17 cellular contexts compared by ENCODE assay signal in the genomic region with DNA sequence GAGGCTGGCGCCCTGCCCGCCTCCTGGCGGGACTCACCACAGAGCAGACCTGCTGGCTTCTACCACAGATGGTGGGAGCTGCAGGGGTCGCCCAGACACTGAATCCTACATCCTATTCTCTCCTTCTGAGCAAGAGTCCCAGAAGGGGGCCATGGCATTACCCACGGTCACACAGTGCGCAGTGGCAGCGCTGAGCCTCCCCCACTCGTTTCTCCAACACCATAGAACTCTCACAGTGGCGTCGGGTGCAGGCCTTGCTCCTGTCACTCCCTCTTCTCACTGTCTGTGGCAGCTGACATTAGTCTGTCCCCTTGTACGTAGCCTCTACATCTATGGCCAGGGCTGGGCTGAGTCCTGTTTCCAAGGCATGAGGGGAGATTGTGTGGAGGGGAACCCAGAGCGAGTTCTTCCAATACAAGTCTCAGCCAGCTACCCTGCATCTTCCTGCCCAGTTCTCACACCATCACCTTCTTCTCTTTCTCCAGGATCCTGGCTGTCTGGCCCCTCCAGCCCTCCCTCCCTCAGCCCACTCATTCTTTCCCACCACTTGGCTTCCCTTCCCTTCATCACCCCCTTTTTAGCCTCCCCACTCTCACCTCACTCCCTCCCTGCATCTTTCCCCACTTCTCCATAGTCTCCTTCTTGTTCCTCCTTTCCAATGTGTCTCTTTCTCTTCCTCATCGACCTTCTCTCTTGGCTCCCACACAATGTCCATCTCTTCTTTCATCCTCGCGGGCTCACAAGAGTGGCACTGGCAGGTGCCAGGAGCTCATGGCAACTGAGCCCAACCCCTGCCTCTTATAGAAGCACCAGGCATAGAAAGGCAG. TPM values are rescaled to one million over a fixed set of nuclear protein-coding genes. Genes with fewer than 3 reads are reported as not detected.
A peak's percentile ranks its signal among the peaks of the same experiment; 100 is the strongest.
DNase-seq lines count a peak whose midpoint lies in the region; ATAC-seq, FAIRE-seq and TF ChIP-seq lines count a peak whose summit lies in the region.
"Had no signal": no experiment of that assay in that cellular context is flagged by ENCODE, and none has a peak within 500 bp of the region (broad histone marks: within the 10 kb centered on the region; RNA-seq: fewer than 3 reads in every experiment).

No MANE protein-coding gene starts in this region.

- no peak overlapping the region for H4K5ac ChIP-seq in mesendoderm (ENCODE audit: low read length)

- peaks cover 26 to 49% of the 10 kb centered on the region in 2 experiments for H3K4me1 ChIP-seq in K562 (replicated peaks in 1 of 2; ENCODE audit: control insufficient read depth in 2 of 2, insufficient read depth in 2 of 2, low read length in 2 of 2)
- peaks cover 40% of the 10 kb centered on the region for H3K4me1 ChIP-seq in psoas muscle
- no peaks in the 10 kb centered on the region for H3K4me1 ChIP-seq in mesendoderm (ENCODE audit: control insufficient read depth, low read depth, low read length)

- H2BK5ac ChIP-seq in mesendoderm (ENCODE audit: low read length) = no peak overlapping the region

- no peak for TF ChIP-seq EP300 in K562 (IDR thresholded peaks at IDR 0.05; ENCODE audit: low read length)

- H3K4me1 Mint-ChIP-seq in T-helper 2 cell treated with Interferon-gamma antibody and Interleukin-4, amounts not matched to agents 5 μg/mL and 100 μg/mL, for 36 hours (ENCODE audit: low read depth) = peaks cover 37% of the 10 kb centered on the region

- H3K4me3 Mint-ChIP-seq in T-helper 2 cell treated with Interferon-gamma antibody and Interleukin-4, amounts not matched to agents 5 μg/mL and 100 μg/mL, for 36 hours = no peak overlapping the region
- H3K4me3 Mint-ChIP-seq: dendritic cell treated with granulocyte-macrophage colony-stimulating factor and Interleukin-4, amounts not matched to agents 40 ng/mL and 50 ng/mL, for 4 days had no signal

- no peak overlapping the region for H2AK5ac ChIP-seq in mesendoderm (ENCODE audit: low read length)

- WGBS in K562 (ENCODE audit: insufficient coverage, low coverage, missing lambda C conversion rate) = 86% methylated on average over 11 of the region's 15 CpGs
- 66 to 75% (median 67%) methylated on average over 15 of the region's 15 CpGs for WGBS in psoas muscle, 3 donors
- no CpG with 5 or more reads among the region's 15 CpGs for WGBS in mesendoderm (ENCODE audit: extremely low coverage, insufficient coverage, low lambda C conversion rate)

- no peak overlapping the region for H2BK120ac ChIP-seq in mesendoderm (ENCODE audit: low read depth, low read length)

- ATAC-seq in K562 (no peak), psoas muscle (no peak), GM21529 (IDR thresholded peaks at IDR 0.05; ENCODE audit: unreplicated experiment) (no peak), GM19395 (IDR thresholded peaks at IDR 0.05; ENCODE audit: unreplicated experiment) (no peak)

- intact Hi-C loops in K562 (cut with micrococcal nuclease) (no loop called here), psoas muscle (cut with DNase I) (loop anchor here in 1 of 2 donors (5.0 kb wide), 2 partner anchors 114 to 134 kb away; a partner anchor contains a TSS)

- H3K4me3 ChIP-seq in K562 (no peak overlapping the region), psoas muscle (no peak overlapping the region), mesendoderm (ENCODE audit: low read length) (no peak overlapping the region)
- H3K4me3 ChIP-seq: transverse colon had no signal

- H3K27ac Mint-ChIP-seq in T-helper 2 cell treated with Interferon-gamma antibody and Interleukin-4, amounts not matched to agents 5 μg/mL and 100 μg/mL, for 36 hours = peak overlapping the region; percentile 7
- H3K27ac Mint-ChIP-seq: dendritic cell treated with granulocyte-macrophage colony-stimulating factor and Interleukin-4, amounts not matched to agents 40 ng/mL and 50 ng/mL, for 4 days had no signal

- no peaks in the 10 kb centered on the region for H3K9me3 Mint-ChIP-seq in T-helper 2 cell treated with Interferon-gamma antibody and Interleukin-4, amounts not matched to agents 5 μg/mL and 100 μg/mL, for 36 hours

- H3K79me1 ChIP-seq in mesendoderm (ENCODE audit: low read length) = peaks cover 17% of the 10 kb centered on the region

- H3K23ac ChIP-seq in mesendoderm (ENCODE audit: low read length) = no peak overlapping the region

- no peak overlapping the region for H4K8ac ChIP-seq in mesendoderm (ENCODE audit: low read depth, low read length)

- H3K36me3 Mint-ChIP-seq in T-helper 2 cell treated with Interferon-gamma antibody and Interleukin-4, amounts not matched to agents 5 μg/mL and 100 μg/mL, for 36 hours (ENCODE audit: low read depth) = peaks cover 74% of the 10 kb centered on the region

- H3K4ac ChIP-seq in mesendoderm (ENCODE audit: low read depth, low read length) = no peak overlapping the region

- H2BK15ac ChIP-seq in mesendoderm (replicated peaks; ENCODE audit: low read depth) = no peak overlapping the region

- no peak for FAIRE-seq in K562 (lab: Jason Lieb, UNC)

- H4K20me1 ChIP-seq in K562 (replicated peaks; ENCODE audit: control insufficient read depth, insufficient read depth, low read length) = peaks cover 12% of the 10 kb centered on the region

- H3K9ac ChIP-seq in K562 (ENCODE audit: insufficient read depth in 1 of 2, low read depth in 2 of 2, low read length in 2 of 2) = peak overlapping the region in 1 of 2 experiments; percentile 39; a peak in 1 of 4 replicates
- no peak overlapping the region for H3K9ac ChIP-seq in mesendoderm (ENCODE audit: low read length)

- BruUV-seq in K562 (replicated peaks; lab: Mats Ljungman, UMichigan) = no TSS peak

- H3K4me2 ChIP-seq in K562 (ENCODE audit: insufficient read depth, low read length) (no peak overlapping the region), mesendoderm (ENCODE audit: low read length) (no peak overlapping the region)

- H3K27me3 ChIP-seq in K562 (ENCODE audit: control insufficient read depth in 2 of 2, insufficient read depth in 2 of 2, low read length in 2 of 2) (no peaks in the 10 kb centered on the region), psoas muscle (ENCODE audit: insufficient read depth in 3 of 3, low read length in 2 of 3) (no peaks in the 10 kb centered on the region), mesendoderm (ENCODE audit: insufficient read depth, low read length, poor library complexity) (no peaks in the 10 kb centered on the region)
- H3K27me3 ChIP-seq: transverse colon had no signal

- no peaks in the 10 kb centered on the region for H3K27me3 Mint-ChIP-seq in T-helper 2 cell treated with Interferon-gamma antibody and Interleukin-4, amounts not matched to agents 5 μg/mL and 100 μg/mL, for 36 hours (ENCODE audit: low read depth)
- H3K27me3 Mint-ChIP-seq: dendritic cell treated with granulocyte-macrophage colony-stimulating factor and Interleukin-4, amounts not matched to agents 40 ng/mL and 50 ng/mL, for 4 days had no signal

- H3K56ac ChIP-seq in mesendoderm (ENCODE audit: low read length) = no peak overlapping the region

- no peak overlapping the region for H2AFZ ChIP-seq in K562 (ENCODE audit: low read depth, low read length)

- peaks cover 4% of the 10 kb centered on the region for H3K9me1 ChIP-seq in K562 (ENCODE audit: control insufficient read depth, insufficient read depth, low read length)

- POLR2A ChIA-PET in K562 (lab: Yijun Ruan, JAX) = interaction anchor here (0.6 to 3.6 kb wide), 19 partner anchors 7 to 286 kb away, joined by 3 to 16 read pairs (median 4); a partner anchor contains a TSS

- no peak overlapping the region for H3K18ac ChIP-seq in mesendoderm (ENCODE audit: low read length)

- peak; percentile 71 for TF ChIP-seq POLR2A in K562 (conservative IDR thresholded peaks at IDR 0.05)

- H3K27ac ChIP-seq in K562 (ENCODE audit: extremely low read depth, low read depth, low read length) (no peak overlapping the region), psoas muscle (peak overlapping the region; percentile 16), mesendoderm (ENCODE audit: low read depth, low read length) (no peak overlapping the region)
- H3K27ac ChIP-seq: transverse colon had no signal

- CTCF ChIA-PET in K562 (lab: Yijun Ruan, JAX; ENCODE audit: low intra/inter-chr PET ratio) = no interaction called here

- in situ Hi-C loops in K562 (cut with MboI) = loop anchor here (5.0 kb wide), 1 partner anchor 114 kb away; no protein-coding TSS in a partner anchor

- H3K79me2 ChIP-seq in K562 (ENCODE audit: control insufficient read depth, insufficient read depth, low read length) (peaks cover 34% of the 10 kb centered on the region), mesendoderm (ENCODE audit: control insufficient read depth, insufficient read depth, low read length) (peaks cover 17% of the 10 kb centered on the region)

- no peak for DNase-seq in T-helper 2 cell treated with Interferon-gamma antibody and Interleukin-4, amounts not matched to agents 5 μg/mL and 100 μg/mL, for 36 hours (ENCODE audit: low spot score)
- DNase-seq in T-helper 2 cell = no peak
- DNase-seq in NCI-H1694 (lab: John Stamatoyannopoulos, UW) = peak; percentile 67
- DNase-seq in K562 (ENCODE audit: extremely low read depth in 1 of 4, low spot score in 3 of 4) = no peak
- DNase-seq in psoas muscle = peak in 1 of 2 donors; percentile 57
- no peak for DNase-seq in mesendoderm
- DNase-seq: activated CD4-positive, alpha-beta T cell treated with anti-CD3 and anti-CD28 coated beads for 48 hours; DMS79; islet precursor cell; NCI-H2029; transverse colon had no signal

- H3K36me3 ChIP-seq in K562 (ENCODE audit: control insufficient read depth, insufficient read depth, low read length) = peaks cover 85% of the 10 kb centered on the region
- H3K36me3 ChIP-seq in psoas muscle (ENCODE audit: insufficient read depth in 1 of 2, low read depth in 1 of 2) = peaks cover 9 to 74% of the 10 kb centered on the region in 2 donors
- H3K36me3 ChIP-seq in mesendoderm (ENCODE audit: control insufficient read depth, insufficient read depth, low read length) = peaks cover 20% of the 10 kb centered on the region

- TF ChIP-seq CTCF in K562 (IDR thresholded peaks at IDR 0.05 in 2 of 3, conservative IDR thresholded peaks at IDR 0.05 in 1 of 3; ENCODE audit: insufficient read depth in 2 of 3, low read depth in 1 of 3, low read length in 3 of 3) = no peak
- TF ChIP-seq CTCF in psoas muscle (IDR thresholded peaks at IDR 0.05) = no peak

- H3K9me3 ChIP-seq in K562 (replicated peaks; ENCODE audit: control insufficient read depth, insufficient read depth, low read depth, low read length) = no peaks in the 10 kb centered on the region
- H3K9me3 ChIP-seq in psoas muscle = no peaks in the 10 kb centered on the region
- H3K9me3 ChIP-seq: transverse colon had no signal

- TF ChIP-seq RAD21 in K562 (CRISPR knock-in tag; conservative IDR thresholded peaks at IDR 0.05 in 1 of 2, IDR thresholded peaks at IDR 0.05 in 1 of 2) = no peak

RNA-seq across cellular contexts. Expression of a gene that starts 5.9 kb away (rescaled TPM):
- total RNA-seq in K562 (2011; cell fraction: chromatin; rRNA removed; ENCODE audit: low replicate concordance) = 89.5 and 158 TPM in 2 replicates
- total RNA-seq in K562 (2011; cell fraction: nucleolus; rRNA removed) = 66.7 and 67.4 TPM in 2 replicates
- total RNA-seq in K562 (2011; cell fraction: nucleoplasm; rRNA removed) = 88.9 and 94.8 TPM in 2 replicates
- total RNA-seq in K562 (2014; rRNA removed) (107 and 113 TPM in 2 replicates), K562 (2014; rRNA removed; fragmentation: Illumina TruSeq; extraction: Trizol) (50.3 and 53.8 TPM in 2 replicates), K562 (2015; rRNA removed; fragmentation: Illumina TruSeq; extraction: Trizol) (85.8 and 86.3 TPM in 2 replicates), K562 (2021) (90.1 and 93.9 TPM in 2 replicates), psoas muscle (10 to 100 TPM; 42.3 to 67.5 (median 49.9) TPM)
- polyA plus RNA-seq in K562 (2011; rRNA removed) (28.5 and 31.4 TPM in 2 replicates), K562 (2014; fragmentation: Illumina TruSeq; extraction: Trizol) (96.5 and 110 TPM in 2 replicates), K562 (2014; fragmentation: Nextera tagmentation; extraction: Ambion mirVana) (1 to 10 TPM; 1.2 to 1.5 TPM), K562 (2014; rRNA removed) (75.8 and 83.6 TPM in 2 replicates), psoas muscle (10 to 100 TPM; 36.0 to 49.4 (median 36.1) TPM)
- 15.1 and 15.4 TPM in 2 replicates for polyA plus RNA-seq in K562 (2011; cell fraction: cytosol; rRNA removed)
- polyA plus RNA-seq in K562 (2011; cell fraction: nucleus; rRNA removed) = 56.9 and 86.7 TPM in 2 replicates
- 61.3 and 68.3 TPM in 2 replicates for polyA plus RNA-seq in K562 (2012)
- polyA minus RNA-seq in K562 (2011; rRNA and poly(A)+ RNA removed) = 30.2 and 35.1 TPM in 2 replicates
- polyA minus RNA-seq in K562 (2011; cell fraction: cytosol; rRNA and poly(A)+ RNA removed) = 21.8 and 22.2 TPM in 2 replicates
- polyA minus RNA-seq in K562 (2011; cell fraction: nucleus; rRNA and poly(A)+ RNA removed) = 34.5 and 53.5 TPM in 2 replicates
- polyA plus RNA-seq in mesendoderm (2013, experiment 1 of 2) = 78.1 TPM
- polyA plus RNA-seq in mesendoderm (2013, experiment 2 of 2) = 78.4 TPM

RNA-seq across cellular contexts. Expression of a gene that starts 13.9 kb away (rescaled TPM):
- 51.6 and 129 TPM in 2 replicates for total RNA-seq in K562 (2011; cell fraction: chromatin; rRNA removed; ENCODE audit: low replicate concordance)
- total RNA-seq in K562 (2011; cell fraction: nucleolus; rRNA removed) = 62.6 and 75.4 TPM in 2 replicates
- total RNA-seq in K562 (2011; cell fraction: nucleoplasm; rRNA removed) = 53.1 and 57.1 TPM in 2 replicates
- total RNA-seq in K562 (2014; rRNA removed) (37.9 and 39.0 TPM in 2 replicates), K562 (2014; rRNA removed; fragmentation: Illumina TruSeq; extraction: Trizol) (22.7 and 23.9 TPM in 2 replicates), K562 (2015; rRNA removed; fragmentation: Illumina TruSeq; extraction: Trizol) (30.5 and 30.9 TPM in 2 replicates), K562 (2021) (56.4 and 66.1 TPM in 2 replicates), psoas muscle (10 to 100 TPM; 25.6 to 42.6 (median 38.8) TPM)
- polyA plus RNA-seq in K562 (2011; rRNA removed) (31.5 and 33.2 TPM in 2 replicates), K562 (2014; fragmentation: Illumina TruSeq; extraction: Trizol) (39.1 and 39.4 TPM in 2 replicates), K562 (2014; fragmentation: Nextera tagmentation; extraction: Ambion mirVana) (under 1 TPM; 0.62 to 0.90 TPM), K562 (2014; rRNA removed) (34.9 and 45.5 TPM in 2 replicates), psoas muscle (10 to 100 TPM; 20.4 to 35.1 (median 21.8) TPM)
- polyA plus RNA-seq in K562 (2011; cell fraction: cytosol; rRNA removed) = 36.0 and 37.1 TPM in 2 replicates
- polyA plus RNA-seq in K562 (2011; cell fraction: nucleus; rRNA removed) = 79.2 and 91.4 TPM in 2 replicates
- polyA plus RNA-seq in K562 (2012) = 32.1 and 40.8 TPM in 2 replicates
- polyA minus RNA-seq in K562 (2011; rRNA and poly(A)+ RNA removed) = 42.8 and 44.3 TPM in 2 replicates
- polyA minus RNA-seq in K562 (2011; cell fraction: cytosol; rRNA and poly(A)+ RNA removed) = 17.8 and 23.8 TPM in 2 replicates
- 35.0 and 46.0 TPM in 2 replicates for polyA minus RNA-seq in K562 (2011; cell fraction: nucleus; rRNA and poly(A)+ RNA removed)
- polyA plus RNA-seq in mesendoderm (2013, experiment 1 of 2) = 48.5 TPM
- 47.5 TPM for polyA plus RNA-seq in mesendoderm (2013, experiment 2 of 2)

RNA-seq across cellular contexts. Expression of a gene that starts 26.8 kb away (rescaled TPM):
- 38.1 and 99.8 TPM in 2 replicates for total RNA-seq in K562 (2011; cell fraction: chromatin; rRNA removed; ENCODE audit: low replicate concordance)
- 73.8 and 91.2 TPM in 2 replicates for total RNA-seq in K562 (2011; cell fraction: nucleolus; rRNA removed)
- total RNA-seq in K562 (2011; cell fraction: nucleoplasm; rRNA removed) = 60.6 and 66.9 TPM in 2 replicates
- 16.3 and 25.4 TPM in 2 replicates for total RNA-seq in K562 (2014; rRNA removed)
- 8.4 and 9.7 TPM in 2 replicates for total RNA-seq in K562 (2014; rRNA removed; fragmentation: Illumina TruSeq; extraction: Trizol)
- 15.6 and 15.8 TPM in 2 replicates for total RNA-seq in K562 (2015; rRNA removed; fragmentation: Illumina TruSeq; extraction: Trizol)
- total RNA-seq in K562 (2021) = 20.3 and 21.1 TPM in 2 replicates
- polyA plus RNA-seq in K562 (2011; rRNA removed) = 24.1 and 29.5 TPM in 2 replicates
- polyA plus RNA-seq in K562 (2011; cell fraction: cytosol; rRNA removed) = 31.6 and 38.9 TPM in 2 replicates
- polyA plus RNA-seq in K562 (2011; cell fraction: nucleus; rRNA removed) = 115 and 122 TPM in 2 replicates
- 20.3 and 28.3 TPM in 2 replicates for polyA plus RNA-seq in K562 (2012)
- polyA plus RNA-seq in K562 (2014; fragmentation: Illumina TruSeq; extraction: Trizol) = 24.0 and 26.8 TPM in 2 replicates
- polyA plus RNA-seq in K562 (2014; fragmentation: Nextera tagmentation; extraction: Ambion mirVana) = 1 to 10 TPM; 4.1 to 6.2 TPM
- 27.3 and 29.8 TPM in 2 replicates for polyA plus RNA-seq in K562 (2014; rRNA removed)
- 10.3 and 12.0 TPM in 2 replicates for polyA minus RNA-seq in K562 (2011; rRNA and poly(A)+ RNA removed)
- 7.9 and 10.4 TPM in 2 replicates for polyA minus RNA-seq in K562 (2011; cell fraction: cytosol; rRNA and poly(A)+ RNA removed)
- 13.3 and 18.0 TPM in 2 replicates for polyA minus RNA-seq in K562 (2011; cell fraction: nucleus; rRNA and poly(A)+ RNA removed)
- 10 to 100 TPM; 14.1 to 20.9 (median 20.3) TPM for total RNA-seq in psoas muscle
- polyA plus RNA-seq in psoas muscle = 10 to 100 TPM; 22.8 to 44.4 (median 34.7) TPM
- 11.7 TPM for polyA plus RNA-seq in mesendoderm (2013, experiment 1 of 2)
- polyA plus RNA-seq in mesendoderm (2013, experiment 2 of 2) = 11.4 TPM

RNA-seq across cellular contexts. Expression of a gene that starts 43.1 kb away (rescaled TPM):
- total RNA-seq in K562 (2011; cell fraction: chromatin; rRNA removed; ENCODE audit: low replicate concordance) = 0.44 TPM in 1 of 2 replicates, not detected in the other
- 0.33 and 0.39 TPM in 2 replicates for total RNA-seq in K562 (2011; cell fraction: nucleolus; rRNA removed)
- 0.31 TPM in 1 of 2 replicates, not detected in the other for total RNA-seq in K562 (2011; cell fraction: nucleoplasm; rRNA removed)
- total RNA-seq in K562 (2014; rRNA removed) (not detected in 2 replicates), K562 (2014; rRNA removed; fragmentation: Illumina TruSeq; extraction: Trizol) (not detected in 2 replicates), K562 (2015; rRNA removed; fragmentation: Illumina TruSeq; extraction: Trizol) (not detected in 2 replicates), K562 (2021) (not detected in 2 replicates), psoas muscle (10 to 100 TPM; 17.0 to 43.4 (median 26.1) TPM)
- polyA plus RNA-seq in K562 (2011; rRNA removed) (0.07 and 0.14 TPM in 2 replicates), K562 (2014; fragmentation: Illumina TruSeq; extraction: Trizol) (not detected in 2 replicates), K562 (2014; fragmentation: Nextera tagmentation; extraction: Ambion mirVana) (under 1 TPM in 1 of 2 experiments, not detected in 1; 0.03 TPM), K562 (2014; rRNA removed) (0.23 TPM in 1 of 2 replicates, not detected in the other), psoas muscle (10 to 100 TPM in 1 of 3 donors, 1 to 10 TPM in 2; 1.1 to 16.5 (median 9.9) TPM)
- polyA plus RNA-seq in K562 (2011; cell fraction: cytosol; rRNA removed) = 0.03 and 0.04 TPM in 2 replicates
- polyA plus RNA-seq in K562 (2011; cell fraction: nucleus; rRNA removed) = 0.07 and 0.24 TPM in 2 replicates
- polyA plus RNA-seq in K562 (2012) = 1.0 and 1.8 TPM in 2 replicates
- not detected in 2 replicates for polyA minus RNA-seq in K562 (2011; rRNA and poly(A)+ RNA removed)
- polyA minus RNA-seq in K562 (2011; cell fraction: cytosol; rRNA and poly(A)+ RNA removed) = not detected in 2 replicates
- not detected in 2 replicates for polyA minus RNA-seq in K562 (2011; cell fraction: nucleus; rRNA and poly(A)+ RNA removed)
- polyA plus RNA-seq in mesendoderm (2013, experiment 1 of 2) = not detected
- polyA plus RNA-seq in mesendoderm (2013, experiment 2 of 2) = not detected
- total RNA-seq: fibroblast of villous mesenchyme, SK-MEL-5 had no signal

RNA-seq across cellular contexts. Expression of a gene that starts 54.3 kb away (rescaled TPM):
- total RNA-seq in K562 (2011; cell fraction: chromatin; rRNA removed; ENCODE audit: low replicate concordance) = 2.0 and 2.5 TPM in 2 replicates
- total RNA-seq in K562 (2011; cell fraction: nucleolus; rRNA removed) = 3.3 and 4.1 TPM in 2 replicates
- 2.4 and 4.0 TPM in 2 replicates for total RNA-seq in K562 (2011; cell fraction: nucleoplasm; rRNA removed)
- total RNA-seq in K562 (2014; rRNA removed) (0.53 and 1.00 TPM in 2 replicates), K562 (2014; rRNA removed; fragmentation: Illumina TruSeq; extraction: Trizol) (0.25 and 0.32 TPM in 2 replicates), K562 (2015; rRNA removed; fragmentation: Illumina TruSeq; extraction: Trizol) (0.14 and 0.19 TPM in 2 replicates), K562 (2021) (0.81 and 0.84 TPM in 2 replicates), psoas muscle (1 to 10 TPM in 2 of 4 donors, under 1 TPM in 1, not detected in 1; 0.26 to 7.2 (median 2.2) TPM)
- polyA plus RNA-seq in K562 (2011; rRNA removed) (0.71 and 0.80 TPM in 2 replicates), K562 (2014; fragmentation: Illumina TruSeq; extraction: Trizol) (0.61 and 0.88 TPM in 2 replicates), K562 (2014; fragmentation: Nextera tagmentation; extraction: Ambion mirVana) (under 1 TPM; 0.22 to 0.37 TPM), K562 (2014; rRNA removed) (0.53 and 0.57 TPM in 2 replicates), psoas muscle (under 1 TPM in 1 of 3 donors, not detected in 2; 0.29 TPM)
- 0.68 and 1.3 TPM in 2 replicates for polyA plus RNA-seq in K562 (2011; cell fraction: cytosol; rRNA removed)
- polyA plus RNA-seq in K562 (2011; cell fraction: nucleus; rRNA removed) = 0.21 and 1.1 TPM in 2 replicates
- polyA plus RNA-seq in K562 (2012) = 0.65 and 3.0 TPM in 2 replicates
- 0.45 and 0.98 TPM in 2 replicates for polyA minus RNA-seq in K562 (2011; rRNA and poly(A)+ RNA removed)
- polyA minus RNA-seq in K562 (2011; cell fraction: cytosol; rRNA and poly(A)+ RNA removed) = 0.46 and 0.67 TPM in 2 replicates
- 0.11 and 0.40 TPM in 2 replicates for polyA minus RNA-seq in K562 (2011; cell fraction: nucleus; rRNA and poly(A)+ RNA removed)
- 0.04 TPM for polyA plus RNA-seq in mesendoderm (2013, experiment 1 of 2)
- 0.01 TPM for polyA plus RNA-seq in mesendoderm (2013, experiment 2 of 2)
- total RNA-seq: A673, fibroblast of villous mesenchyme, transverse colon had no signal
